In the genomic region with DNA sequence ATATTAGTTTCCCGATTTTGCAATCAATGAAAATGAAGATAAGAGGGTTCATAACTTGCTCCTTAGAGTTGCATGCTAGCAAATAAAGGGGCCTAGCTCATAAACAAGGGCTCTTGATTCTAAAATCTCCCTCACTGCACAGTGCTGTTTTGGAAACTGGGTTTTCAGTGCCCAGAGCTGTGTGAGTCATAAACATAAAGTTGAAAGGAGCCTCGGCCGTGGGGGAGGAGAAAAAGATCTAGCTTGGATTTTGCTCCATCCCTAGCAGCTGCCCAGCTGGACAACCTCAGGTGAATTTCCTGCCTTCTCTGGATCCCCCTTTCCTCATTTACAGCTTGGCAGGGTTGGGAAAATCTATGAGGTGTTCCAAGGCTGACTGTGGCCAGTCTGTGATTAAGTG, we compare ENCODE assay signal across 21 cellular contexts. TPM values are rescaled to one million over a fixed set of nuclear protein-coding genes. Genes with fewer than 3 reads are reported as not detected.
A peak's percentile ranks its signal among the peaks of the same experiment; 100 is the strongest.
DNase-seq lines count a peak whose midpoint lies in the region; FAIRE-seq and TF ChIP-seq lines count a peak whose summit lies in the region.
"Had no signal": no experiment of that assay in that cellular context is flagged by ENCODE, and none has a peak within 500 bp of the region (broad histone marks: within the 10 kb centered on the region; RNA-seq: fewer than 3 reads in every experiment).

No MANE protein-coding gene starts in this region.

- H3K4me3 Mint-ChIP-seq in astrocyte (ENCODE audit: unreplicated experiment), result no peak overlapping the region
- H3K4me3 Mint-ChIP-seq: CD8-positive, alpha-beta memory T cell; H9 had no signal

- peaks cover 24% of the 10 kb centered on the region for H3K4me1 Mint-ChIP-seq in astrocyte (ENCODE audit: low read depth, unreplicated experiment)
- H3K4me1 Mint-ChIP-seq: CD8-positive, alpha-beta memory T cell had no signal

- H3K27ac ChIP-seq in astrocyte (ENCODE audit: low read depth, low read length) (no peak overlapping the region), osteoblast (ENCODE audit: low read depth, low read length) (no peak overlapping the region), uterus (no peak overlapping the region)
- H3K27ac ChIP-seq: SJCRH30 had no signal

- no peaks in the 10 kb centered on the region for H3K27me3 Mint-ChIP-seq in astrocyte (ENCODE audit: low read depth, unreplicated experiment)

- H3K4me3 ChIP-seq in astrocyte (ENCODE audit: insufficient read depth, low read depth, low read length), result no peak overlapping the region
- H3K4me3 ChIP-seq in osteoblast (ENCODE audit: insufficient read depth, low read length), result no peak overlapping the region
- no peak overlapping the region for H3K4me3 ChIP-seq in uterus
- H3K4me3 ChIP-seq: A549, SJCRH30 had no signal

- TF ChIP-seq CTCF in astrocyte (IDR thresholded peaks at IDR 0.05; ENCODE audit: insufficient read depth, low read depth, low read length) (no peak), osteoblast (IDR thresholded peaks at IDR 0.05; ENCODE audit: extremely low read depth, low read depth, low read length) (no peak), uterus (IDR thresholded peaks at IDR 0.05) (no peak)

- H3K9ac ChIP-seq in astrocyte (ENCODE audit: low read length), result no peak overlapping the region

- DNase-seq in Daoy (ENCODE audit: low read depth) (peak; percentile 21), HT1080 (ENCODE audit: low read depth) (peak; percentile 50), astrocyte (ENCODE audit: low read depth) (no peak), osteoblast (ENCODE audit: insufficient read length, low spot score, missing footprints) (no peak), uterus (no peak), HK-2 (ENCODE audit: unreplicated experiment) (no peak), HUDEP-2 (lab: John Stamatoyannopoulos, UW; ENCODE audit: unreplicated experiment in 76 of 76) (no peak), kidney tubule cell (ENCODE audit: low spot score) (no peak)
- DNase-seq: C1 segment of cervical spinal cord; CD8-positive, alpha-beta memory T cell; H9; KBM-7; NCI-H1417; NCI-H187; NCI-H2107; NCI-H226; NCI-H524 treated with DMSO at 0.1 percent for 48 hours; SJCRH30 had no signal

- intact Hi-C loops in uterus (cut with DNase I; ENCODE audit: low total_unique reads), result no loop called here

- peaks cover 2% of the 10 kb centered on the region for H3K9me3 Mint-ChIP-seq in astrocyte (ENCODE audit: unreplicated experiment)

- H3K4me2 ChIP-seq in astrocyte (ENCODE audit: low read length), result peak overlapping the region; percentile 22
- peak overlapping the region; percentile 4 for H3K4me2 ChIP-seq in osteoblast (ENCODE audit: insufficient read depth, low read length)
- H3K4me2 ChIP-seq: A549 had no signal

- no peak for TF ChIP-seq POLR2A in uterus (IDR thresholded peaks at IDR 0.05)

- no peak overlapping the region for H2AFZ ChIP-seq in astrocyte (ENCODE audit: low read depth, low read length)
- peak overlapping the region; percentile 71 for H2AFZ ChIP-seq in osteoblast (ENCODE audit: low read length)

- H3K4me1 ChIP-seq in astrocyte (ENCODE audit: insufficient read depth, low read length), result peaks cover 19% of the 10 kb centered on the region
- peaks cover 33% of the 10 kb centered on the region for H3K4me1 ChIP-seq in osteoblast (ENCODE audit: insufficient read depth, low read length)
- H3K4me1 ChIP-seq in uterus, result no peaks in the 10 kb centered on the region
- H3K4me1 ChIP-seq: SJCRH30 had no signal

- H3K9me3 ChIP-seq in astrocyte (ENCODE audit: insufficient read depth, low read depth, low read length) (no peaks in the 10 kb centered on the region), osteoblast (ENCODE audit: low read depth, low read length) (no peaks in the 10 kb centered on the region), uterus (no peaks in the 10 kb centered on the region)
- H3K9me3 ChIP-seq: A549, SJCRH30 had no signal

- no peaks in the 10 kb centered on the region for H3K27me3 ChIP-seq in astrocyte (ENCODE audit: insufficient read depth, low read length)
- no peaks in the 10 kb centered on the region for H3K27me3 ChIP-seq in osteoblast (ENCODE audit: insufficient read depth, low read length)
- H3K27me3 ChIP-seq in uterus, result no peaks in the 10 kb centered on the region
- H3K27me3 ChIP-seq: SJCRH30 had no signal

- no peak overlapping the region for H3K27ac Mint-ChIP-seq in astrocyte (ENCODE audit: unreplicated experiment)
- H3K27ac Mint-ChIP-seq: CD8-positive, alpha-beta memory T cell; H9 had no signal

- no peaks in the 10 kb centered on the region for H3K79me2 ChIP-seq in astrocyte (ENCODE audit: insufficient read depth, low read length)
- H3K79me2 ChIP-seq in osteoblast (ENCODE audit: insufficient read depth, low read length), result no peaks in the 10 kb centered on the region

- H3K36me3 ChIP-seq in astrocyte (ENCODE audit: insufficient read depth, low read length) (no peaks in the 10 kb centered on the region), osteoblast (ENCODE audit: insufficient read depth, low read length) (no peaks in the 10 kb centered on the region), uterus (no peaks in the 10 kb centered on the region)
- H3K36me3 ChIP-seq: SJCRH30 had no signal

- no peak for FAIRE-seq in astrocyte (lab: Jason Lieb, UNC)
- FAIRE-seq: A549, D721Med, G401.6 had no signal

- H4K20me1 ChIP-seq in astrocyte (ENCODE audit: insufficient read depth, low read length) (no peaks in the 10 kb centered on the region), osteoblast (ENCODE audit: insufficient read depth, low read length) (no peaks in the 10 kb centered on the region)

- peaks cover 3% of the 10 kb centered on the region for H3K36me3 Mint-ChIP-seq in astrocyte (ENCODE audit: low read depth, unreplicated experiment)
- H3K36me3 Mint-ChIP-seq: CD8-positive, alpha-beta memory T cell had no signal

RNA-seq across cellular contexts. Expression of gene LYPD1, which starts 42.5 kb away (rescaled TPM):
- total RNA-seq in Daoy (2014; rRNA removed; shearing (Covaris generic)), result 130 and 153 TPM in 2 replicates
- 45.0 and 51.6 TPM in 2 replicates for total RNA-seq in HT1080 (2014; rRNA removed; shearing (Covaris generic))
- polyA plus RNA-seq in HT1080 (2015; cell fraction: cytosol; rRNA removed), result 117 TPM in 2 replicates
- 34.8 and 39.7 TPM in 2 replicates for polyA plus RNA-seq in HT1080 (2015; cell fraction: nucleus; rRNA removed)
- total RNA-seq in astrocyte (51.1 and 61.6 TPM in 2 replicates), osteoblast (2.5 and 5.9 TPM in 2 replicates), uterus (1 to 10 TPM in 1 of 4 donors, under 1 TPM in 1, not detected in 2; 0.55 to 7.1 TPM)
- total RNA-seq: CD8-positive, alpha-beta memory T cell had no signal
- polyA plus RNA-seq: CD8-positive, alpha-beta memory T cell had no signal

Comparison
In these comparisons a context has a peak if more than half of its experiments do, and no peak if none do; other contexts are left out.
1. DNase-seq: peak in Daoy (single experiment) and HT1080 (single experiment); none in astrocyte (single experiment), osteoblast (single experiment), uterus (0 of 2), HK-2 (single experiment), HUDEP-2 (0 of 76) and kidney tubule cell (single experiment).